In genomic region chr1:1000357-1001056, GRCh38 we compare ENCODE assay signal across 8 cellular contexts. TPM values are rescaled to one million over a fixed set of nuclear protein-coding genes. Genes with fewer than 3 reads are reported as not detected.
DNase-seq lines count a peak whose midpoint lies in the region; ATAC-seq and TF ChIP-seq lines count a peak whose summit lies in the region.

No MANE protein-coding gene starts in this region.

- CTCF ChIA-PET in naive thymus-derived CD4-positive, alpha-beta T cell (lab: Charles Lee): interaction anchor here (0.9 to 2.3 kb wide), 3 partner anchors 13 to 19 kb away, joined by 3 to 15 read pairs (median 3); partner anchors contain the start of genes AGRN and ISG15

- peak; percentile 25 to 37 for ATAC-seq in activated T-cell treated with anti-CD3 and anti-CD28 coated beads, Interleukin-2, amount 50 U/mL, for 72 hours (replicated peaks in 1 of 2)
- ATAC-seq in naive thymus-derived CD4-positive, alpha-beta T cell: peak; percentile 58

- H3K4me3 ChIP-seq in AG10803 (ENCODE audit: low read length) (peak overlapping the region; percentile 66), esophagus (ENCODE audit: low read depth in 1 of 2, low read length in 2 of 2) (peak overlapping the region; percentile 59 to 64), stomach (peak overlapping the region; percentile 54 to 69 (median 58))
- H3K4me3 ChIP-seq in naive thymus-derived CD4-positive, alpha-beta T cell (ENCODE audit: low read length): peak overlapping the region; percentile 42

- peak; percentile 80 for DNase-seq in AG10803 (ENCODE audit: low read depth)
- DNase-seq in GM20000 (ENCODE audit: low spot score): peak; percentile 93
- DNase-seq in NCI-H510A (lab: John Stamatoyannopoulos, UW): peak; percentile 90
- DNase-seq in activated T-cell treated with anti-CD3 and anti-CD28 coated beads, Interleukin-2, amount 50 U/mL, for 72 hours: peak; percentile 71 to 79
- peak; percentile 62 to 78 (median 73) for DNase-seq in naive thymus-derived CD4-positive, alpha-beta T cell
- peak; percentile 80 for DNase-seq in stomach
- no peak for DNase-seq in inferior parietal cortex (ENCODE audit: extremely low spot score)

- H3K9me3 ChIP-seq in esophagus (ENCODE audit: control insufficient read depth in 2 of 2, insufficient read depth in 1 of 2, low read depth in 1 of 2, low read length in 1 of 2): no peaks in the 10 kb centered on the region
- H3K9me3 ChIP-seq in naive thymus-derived CD4-positive, alpha-beta T cell (ENCODE audit: control insufficient read depth in 2 of 3, low read length in 3 of 3): no peaks in the 10 kb centered on the region
- H3K9me3 ChIP-seq in stomach: no peaks in the 10 kb centered on the region

- no peaks in the 10 kb centered on the region for H3K9me3 Mint-ChIP-seq in activated T-cell treated with anti-CD3 and anti-CD28 coated beads, Interleukin-2, amount 50 U/mL, for 72 hours
- peaks cover 0 to 1% (median 0%) of the 10 kb centered on the region in 11 donors for H3K9me3 Mint-ChIP-seq in naive thymus-derived CD4-positive, alpha-beta T cell

- peaks cover 41% of the 10 kb centered on the region for H3K27me3 Mint-ChIP-seq in activated T-cell treated with anti-CD3 and anti-CD28 coated beads, Interleukin-2, amount 50 U/mL, for 72 hours (ENCODE audit: low read depth)
- H3K27me3 Mint-ChIP-seq in naive thymus-derived CD4-positive, alpha-beta T cell: peaks cover 13 to 55% (median 22%) of the 10 kb centered on the region in 5 donors

- peak overlapping the region; percentile 89 for H3K27ac Mint-ChIP-seq in activated T-cell treated with anti-CD3 and anti-CD28 coated beads, Interleukin-2, amount 50 U/mL, for 72 hours
- peak overlapping the region in 7 of 9 donors; percentile 46 to 96 (median 90) for H3K27ac Mint-ChIP-seq in naive thymus-derived CD4-positive, alpha-beta T cell

- H3K4me1 Mint-ChIP-seq in activated T-cell treated with anti-CD3 and anti-CD28 coated beads, Interleukin-2, amount 50 U/mL, for 72 hours (ENCODE audit: low read depth): peaks cover 16% of the 10 kb centered on the region
- H3K4me1 Mint-ChIP-seq in naive thymus-derived CD4-positive, alpha-beta T cell: peaks cover 8 to 31% (median 16%) of the 10 kb centered on the region in 7 donors

- WGBS in esophagus, 2 donors: 1 to 2% methylated on average over 54 to 75 of the region's 75 CpGs
- WGBS in stomach, 5 donors: 1 to 2% (median 1%) methylated on average over 30 to 75 of the region's 75 CpGs

- intact Hi-C loops in naive thymus-derived CD4-positive, alpha-beta T cell (cut with micrococcal nuclease): loop anchor here (1.0 kb wide), 5 partner anchors 13 to 116 kb away; partner anchors contain the start of genes C1orf159 (in 1 of the 2) and ISG15 (in 1 of the 2)
- intact Hi-C loops in stomach (cut with DNase I; ENCODE audit: low total_unique reads): no loop called here

- POLR2A ChIA-PET in naive thymus-derived CD4-positive, alpha-beta T cell (lab: Charles Lee): interaction anchor here (0.6 to 2.6 kb wide), 2 partner anchors 13 to 39 kb away, joined by 3 to 10 read pairs; partner anchors contain the start of gene ISG15

- peak; percentile 79 for TF ChIP-seq EP300 in stomach (IDR thresholded peaks at IDR 0.05)

- H3K27ac ChIP-seq in esophagus (ENCODE audit: low read depth in 2 of 2, low read length in 1 of 2) (peak overlapping the region; percentile 93 to 94), stomach (peak overlapping the region; percentile 83 to 98 (median 95))
- H3K27ac ChIP-seq in naive thymus-derived CD4-positive, alpha-beta T cell (ENCODE audit: low read depth, low read length): peak overlapping the region; percentile 64

- TF ChIP-seq POLR2A in stomach (IDR thresholded peaks at IDR 0.05): no peak

- peak overlapping the region; percentile 80 to 81 for H3K4me3 Mint-ChIP-seq in activated T-cell treated with anti-CD3 and anti-CD28 coated beads, Interleukin-2, amount 50 U/mL, for 72 hours
- peak overlapping the region; percentile 64 to 87 (median 80) for H3K4me3 Mint-ChIP-seq in naive thymus-derived CD4-positive, alpha-beta T cell

- TF ChIP-seq CTCF in AG10803 (conservative IDR thresholded peaks at IDR 0.05; ENCODE audit: low read length) (no peak), GM20000 (IDR thresholded peaks at IDR 0.05; ENCODE audit: extremely low read depth, missing control alignments) (no peak), stomach (IDR thresholded peaks at IDR 0.05) (peak in 1 of 7 experiments; percentile 5)

- peaks cover 4 to 18% of the 10 kb centered on the region in 2 donors for H3K4me1 ChIP-seq in esophagus (ENCODE audit: control insufficient read depth in 2 of 2, insufficient read depth in 2 of 2, low read length in 1 of 2)
- peaks cover 12 to 18% of the 10 kb centered on the region in 2 donors for H3K4me1 ChIP-seq in naive thymus-derived CD4-positive, alpha-beta T cell (ENCODE audit: control insufficient read depth in 2 of 2, insufficient read depth in 2 of 2, low read length in 2 of 2)
- H3K4me1 ChIP-seq in stomach: peaks cover 44 to 68% (median 62%) of the 10 kb centered on the region in 4 donors

- no peaks in the 10 kb centered on the region for H3K36me3 ChIP-seq in esophagus (ENCODE audit: control insufficient read depth in 2 of 2, insufficient read depth in 2 of 2, low read length in 1 of 2)
- H3K36me3 ChIP-seq in naive thymus-derived CD4-positive, alpha-beta T cell (ENCODE audit: control insufficient read depth in 2 of 3, insufficient read depth in 3 of 3, low read length in 3 of 3): no peaks in the 10 kb centered on the region
- no peaks in the 10 kb centered on the region for H3K36me3 ChIP-seq in stomach

- peaks cover 0 to 2% of the 10 kb centered on the region in 2 donors for H3K36me3 Mint-ChIP-seq in activated T-cell treated with anti-CD3 and anti-CD28 coated beads, Interleukin-2, amount 50 U/mL, for 72 hours (ENCODE audit: insufficient read depth in 2 of 2)
- peaks cover 0 to 4% (median 0%) of the 10 kb centered on the region in 5 donors for H3K36me3 Mint-ChIP-seq in naive thymus-derived CD4-positive, alpha-beta T cell

- H3K27me3 ChIP-seq in esophagus (ENCODE audit: control insufficient read depth in 1 of 2, insufficient read depth in 2 of 2, low read length in 2 of 2) (peaks cover 0 to 7% of the 10 kb centered on the region in 2 donors), stomach (peaks cover 0 to 93% (median 43%) of the 10 kb centered on the region in 3 donors)
- H3K27me3 ChIP-seq in naive thymus-derived CD4-positive, alpha-beta T cell (ENCODE audit: control insufficient read depth in 2 of 2, insufficient read depth in 2 of 2, low read length in 2 of 2): peaks cover 8 to 20% of the 10 kb centered on the region in 2 donors

RNA-seq across cellular contexts. Expression of gene HES4, which starts 0.6 kb away (rescaled TPM):
- total RNA-seq in activated T-cell treated with anti-CD3 and anti-CD28 coated beads, Interleukin-2, amount 50 U/mL, for 72 hours: 1 to 10 TPM; 7.8 to 9.9 TPM
- polyA plus RNA-seq in esophagus (10 to 100 TPM; 15.1 to 20.2 TPM), stomach (10 to 100 TPM in 2 of 3 donors, 1 to 10 TPM in 1; 4.0 to 29.3 (median 13.4) TPM)
- 10 to 100 TPM in 2 of 5 experiments, under 1 TPM in 1, not detected in 2; 0.22 to 35.0 (median 18.8) TPM for total RNA-seq in naive thymus-derived CD4-positive, alpha-beta T cell
- polyA plus RNA-seq in naive thymus-derived CD4-positive, alpha-beta T cell: 1 to 10 TPM in 1 of 2 donors, under 1 TPM in 1; 0.61 to 1.8 TPM
- total RNA-seq in stomach: 100 to 1,000 TPM in 1 of 5 donors, 10 to 100 TPM in 3, not detected in 1; 14.9 to 212 (median 60.8) TPM

RNA-seq across cellular contexts. Expression of gene ISG15, which starts 12.8 kb away (rescaled TPM):
- 100 to 1,000 TPM in 1 of 2 donors, 10 to 100 TPM in 1; 81.0 to 197 TPM for total RNA-seq in activated T-cell treated with anti-CD3 and anti-CD28 coated beads, Interleukin-2, amount 50 U/mL, for 72 hours
- polyA plus RNA-seq in esophagus (10 to 100 TPM; 17.8 to 40.7 TPM), stomach (100 to 1,000 TPM in 1 of 3 donors, 10 to 100 TPM in 2; 78.1 to 105 (median 97.1) TPM)
- total RNA-seq in naive thymus-derived CD4-positive, alpha-beta T cell: 100 to 1,000 TPM in 1 of 5 experiments, 10 to 100 TPM in 4; 17.4 to 227 (median 25.4) TPM
- 100 to 1,000 TPM; 114 to 218 TPM for polyA plus RNA-seq in naive thymus-derived CD4-positive, alpha-beta T cell
- total RNA-seq in stomach: 10 to 100 TPM; 16.3 to 84.6 (median 19.3) TPM

RNA-seq across cellular contexts. Expression of gene PERM1, which starts 18.6 kb away (rescaled TPM):
- not detected for total RNA-seq in activated T-cell treated with anti-CD3 and anti-CD28 coated beads, Interleukin-2, amount 50 U/mL, for 72 hours
- 1 to 10 TPM in 1 of 2 donors, under 1 TPM in 1; 0.47 to 3.4 TPM for polyA plus RNA-seq in esophagus
- not detected for total RNA-seq in naive thymus-derived CD4-positive, alpha-beta T cell
- polyA plus RNA-seq in naive thymus-derived CD4-positive, alpha-beta T cell: not detected
- under 1 TPM in 1 of 5 donors, not detected in 4; 0.43 TPM for total RNA-seq in stomach
- polyA plus RNA-seq in stomach: under 1 TPM; 0.37 to 0.88 (median 0.46) TPM

RNA-seq across cellular contexts. Expression of gene AGRN, which starts 19.4 kb away (rescaled TPM):
- total RNA-seq in activated T-cell treated with anti-CD3 and anti-CD28 coated beads, Interleukin-2, amount 50 U/mL, for 72 hours: 100 to 1,000 TPM in 1 of 2 donors, 10 to 100 TPM in 1; 69.0 to 112 TPM
- polyA plus RNA-seq in esophagus (10 to 100 TPM; 17.0 to 40.6 TPM), stomach (10 to 100 TPM in 2 of 3 donors, 1 to 10 TPM in 1; 3.5 to 33.7 (median 31.9) TPM)
- total RNA-seq in naive thymus-derived CD4-positive, alpha-beta T cell: 10 to 100 TPM in 1 of 5 experiments, 1 to 10 TPM in 4; 1.8 to 10.9 (median 4.9) TPM
- 1 to 10 TPM in 1 of 2 donors, under 1 TPM in 1; 0.19 to 1.2 TPM for polyA plus RNA-seq in naive thymus-derived CD4-positive, alpha-beta T cell
- 100 to 1,000 TPM in 2 of 5 donors, 10 to 100 TPM in 3; 38.0 to 459 (median 77.8) TPM for total RNA-seq in stomach

RNA-seq across cellular contexts. Expression of gene PLEKHN1, which starts 34.2 kb away (rescaled TPM):
- 1 to 10 TPM; 1.9 to 2.3 TPM for total RNA-seq in activated T-cell treated with anti-CD3 and anti-CD28 coated beads, Interleukin-2, amount 50 U/mL, for 72 hours
- polyA plus RNA-seq in esophagus: 10 to 100 TPM; 35.6 to 74.7 TPM
- total RNA-seq in naive thymus-derived CD4-positive, alpha-beta T cell: 1 to 10 TPM in 3 of 5 experiments, under 1 TPM in 2; 0.24 to 3.0 (median 1.0) TPM
- under 1 TPM in 1 of 2 donors, not detected in 1; 0.18 TPM for polyA plus RNA-seq in naive thymus-derived CD4-positive, alpha-beta T cell
- total RNA-seq in stomach: 10 to 100 TPM in 1 of 5 donors, under 1 TPM in 3, not detected in 1; 0.29 to 29.2 (median 0.50) TPM
- 10 to 100 TPM in 1 of 3 donors, 1 to 10 TPM in 1, not detected in 1; 2.9 to 13.6 TPM for polyA plus RNA-seq in stomach
